8 cellular contexts compared by ENCODE assay signal in the genomic region with DNA sequence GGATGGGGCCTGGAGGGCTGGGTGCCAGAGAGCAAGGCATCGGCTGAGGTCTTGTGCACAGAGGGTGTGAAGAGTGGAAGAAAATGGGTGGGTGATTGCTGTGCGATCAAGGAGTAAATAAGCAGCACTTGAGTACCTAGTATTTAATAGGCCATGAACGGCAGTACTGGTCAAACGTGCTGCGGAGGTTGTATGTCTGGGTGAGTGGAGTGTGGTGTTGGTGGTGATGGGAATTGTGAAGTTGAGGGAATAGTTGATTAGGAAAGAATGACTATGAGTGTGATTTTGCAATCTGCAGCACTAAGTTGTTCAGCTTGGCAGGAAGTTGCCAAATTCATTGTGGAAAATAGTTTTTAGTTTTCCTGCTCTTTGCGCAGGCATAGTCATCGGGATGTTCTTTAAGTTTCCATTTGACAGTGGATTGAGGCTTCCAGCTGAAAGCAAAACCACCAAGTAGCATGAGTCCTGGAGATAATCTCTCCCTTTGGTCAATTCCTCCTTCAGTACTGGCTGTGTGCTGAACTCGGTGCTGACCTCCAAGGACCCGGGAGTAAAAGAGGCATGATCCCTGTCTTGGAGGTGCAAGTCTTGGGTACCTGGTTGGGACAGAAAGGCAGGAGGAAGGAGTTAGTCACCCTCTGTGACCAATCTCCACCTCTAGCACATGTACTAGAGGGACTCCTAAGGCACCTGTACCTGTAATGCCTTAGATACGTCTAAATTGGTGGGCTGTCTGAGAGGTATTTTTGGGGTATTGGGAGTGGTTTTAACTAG. TPM values are rescaled to one million over a fixed set of nuclear protein-coding genes. Genes with fewer than 3 reads are reported as not detected.
A peak's percentile ranks its signal among the peaks of the same experiment; 100 is the strongest.
DNase-seq lines count a peak whose midpoint lies in the region; ATAC-seq and TF ChIP-seq lines count a peak whose summit lies in the region.

No MANE protein-coding gene starts in this region.

- H3K9me3 ChIP-seq in ascending aorta (no peaks in the 10 kb centered on the region), iPS-15b (ENCODE audit: control insufficient read depth, insufficient read depth, low read length) (no peaks in the 10 kb centered on the region)

- peaks cover 0 to 8% (median 3%) of the 10 kb centered on the region in 3 donors for H3K27me3 Mint-ChIP-seq in immature natural killer cell (ENCODE audit: low read depth in 3 of 3)

- H3K27ac Mint-ChIP-seq in immature natural killer cell = no peak overlapping the region

- no peaks in the 10 kb centered on the region for H3K9me3 Mint-ChIP-seq in immature natural killer cell

- peaks cover 32 to 37% of the 10 kb centered on the region in 2 donors for H3K4me1 Mint-ChIP-seq in immature natural killer cell

- no peak for DNase-seq in HFF-Myc (ENCODE audit: extremely low read depth, low read depth)
- DNase-seq in ascending aorta (ENCODE audit: low spot score in 2 of 2) = peak in 1 of 2 donors; percentile 82
- no peak for DNase-seq in NCI-H526 (lab: John Stamatoyannopoulos, UW)
- DNase-seq in immature natural killer cell = no peak

- H3K36me3 ChIP-seq in ascending aorta (no peaks in the 10 kb centered on the region), iPS-15b (ENCODE audit: control insufficient read depth, insufficient read depth, low read length) (no peaks in the 10 kb centered on the region)

- H3K4me1 ChIP-seq in ascending aorta (peaks cover 6 to 49% of the 10 kb centered on the region in 2 donors), iPS-15b (ENCODE audit: control insufficient read depth, insufficient read depth, low read length) (peaks cover 25% of the 10 kb centered on the region)

- H3K27ac ChIP-seq in ascending aorta = peak overlapping the region; percentile 90 to 96
- peak overlapping the region; percentile 12 for H3K27ac ChIP-seq in temporal lobe (ENCODE audit: low read depth, low read length)

- no peak for TF ChIP-seq CTCF in HFF-Myc (IDR thresholded peaks at IDR 0.05; ENCODE audit: low read depth, low read length, missing control alignments)
- no peak for TF ChIP-seq CTCF in ascending aorta (IDR thresholded peaks at IDR 0.05)

- no peaks in the 10 kb centered on the region for H3K36me3 Mint-ChIP-seq in immature natural killer cell

- H3K4me3 ChIP-seq in HFF-Myc (replicated peaks; ENCODE audit: low read depth, low read length) = peak overlapping the region; percentile 85
- H3K4me3 ChIP-seq in ascending aorta = peak overlapping the region; percentile 66 to 94
- H3K4me3 ChIP-seq in iPS-15b (ENCODE audit: low read depth, low read length) = peak overlapping the region; percentile 94

- peak overlapping the region; percentile 42 for H3K9ac ChIP-seq in iPS-15b (ENCODE audit: low read depth, low read length)

- ATAC-seq in HG03565 (IDR thresholded peaks at IDR 0.05; ENCODE audit: unreplicated experiment) = no peak
- no peak for ATAC-seq in GM21367 (IDR thresholded peaks at IDR 0.05; ENCODE audit: unreplicated experiment)

- no peak overlapping the region for H3K4me3 Mint-ChIP-seq in immature natural killer cell

- no peaks in the 10 kb centered on the region for H3K27me3 ChIP-seq in ascending aorta
- no peaks in the 10 kb centered on the region for H3K27me3 ChIP-seq in iPS-15b (ENCODE audit: control insufficient read depth, insufficient read depth, low read length)

- intact Hi-C loops in ascending aorta (cut with DNase I) = loop anchor here (5.0 kb wide), 2 partner anchors 362 to 417 kb away; a partner anchor contains a TSS

RNA-seq across cellular contexts. Expression of a gene that starts 2.1 kb away (rescaled TPM):
- 24.4 TPM for total RNA-seq in ascending aorta
- 149 TPM for total RNA-seq in temporal lobe
- polyA plus RNA-seq in immature natural killer cell = 10 to 100 TPM in 2 of 3 donors, 1 to 10 TPM in 1; 9.2 to 16.0 (median 12.8) TPM
